Comparison of ENCODE assay signal across 1 cellular context in genomic region chr1:39080269-39080826, GRCh38.
TF ChIP-seq lines count a peak whose summit lies in the region.

No MANE protein-coding gene starts in this region.

TF ChIP-seq in GM12878, 131 proteins besides CTCF, POLR2A, EP300 and RAD21 (continued from another document):
- no peak for TF ChIP-seq MYB (IDR thresholded peaks at IDR 0.05; ENCODE audit: borderline replicate concordance, low read depth, low read length)
